ENCODE assay signal across 8 cellular contexts in the genomic region with DNA sequence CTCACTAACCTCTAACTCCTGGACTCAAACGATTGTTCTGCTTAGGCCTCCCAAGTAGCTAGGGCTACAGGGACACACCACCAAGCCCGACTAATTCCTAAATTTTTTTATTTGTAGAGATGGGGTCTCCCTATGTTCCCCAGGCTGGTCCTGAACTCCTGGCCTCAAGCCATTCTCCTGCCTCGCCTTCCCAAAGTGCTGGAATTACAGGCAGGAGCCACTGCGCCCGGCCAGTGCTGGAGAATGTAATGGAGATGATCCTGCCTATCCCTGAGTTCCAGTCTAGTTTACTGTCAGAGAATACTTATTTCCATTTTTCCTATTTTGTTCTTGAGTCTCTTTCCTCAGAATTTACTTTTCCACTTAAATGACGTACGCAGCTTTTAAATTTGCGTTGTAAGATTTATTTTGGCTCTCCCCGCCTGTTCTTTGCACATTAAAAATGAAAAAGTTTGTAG. TPM values are rescaled to one million over a fixed set of nuclear protein-coding genes. Genes with fewer than 3 reads are reported as not detected.
DNase-seq lines count a peak whose midpoint lies in the region; ATAC-seq and TF ChIP-seq lines count a peak whose summit lies in the region.

A gene (plus strand): TSS at position 408 of the 458 bp plus-strand sequence. CDS start 1,606 bp downstream, outside the sequence.

- no peak for TF ChIP-seq CTCF in progenitor cell of endocrine pancreas (IDR thresholded peaks at IDR 0.05; ENCODE audit: unreplicated experiment)
- TF ChIP-seq CTCF in GM10248 (IDR thresholded peaks at IDR 0.05; ENCODE audit: control extremely low read depth, extremely low read depth, low read depth, missing control alignments), result no peak

- H3K27me3 Mint-ChIP-seq in progenitor cell of endocrine pancreas, result no peaks in the 10 kb centered on the region

- peaks cover 10% of the 10 kb centered on the region for H3K36me3 Mint-ChIP-seq in progenitor cell of endocrine pancreas (ENCODE audit: insufficient read depth)

- ATAC-seq in esophagus mucosa, result no peak

- peaks cover 25% of the 10 kb centered on the region for H3K4me1 ChIP-seq in SJSA1 (replicated peaks)

- peaks cover 21% of the 10 kb centered on the region for H3K4me1 Mint-ChIP-seq in progenitor cell of endocrine pancreas (ENCODE audit: low read depth)

- POLR2A ChIA-PET in GM10248 (lab: Yijun Ruan, JAX), result no interaction called here

- no peaks in the 10 kb centered on the region for H3K9me3 Mint-ChIP-seq in progenitor cell of endocrine pancreas (ENCODE audit: low read depth)

- peak within 1 kb of the TSS; percentile 83 for H3K27ac ChIP-seq in SJSA1

- H3K36me3 ChIP-seq in SJSA1, result peaks cover 14% of the 10 kb centered on the region

- H3K27ac Mint-ChIP-seq in progenitor cell of endocrine pancreas, result peak within 1 kb of the TSS; percentile 94

- no peaks in the 10 kb centered on the region for H3K9me3 ChIP-seq in SJSA1 (replicated peaks)

- H3K4me3 ChIP-seq in GM08714 (ENCODE audit: low read length) (peak within 1 kb of the TSS; percentile 79), SJSA1 (peak within 1 kb of the TSS; percentile 50)

- H3K4me3 Mint-ChIP-seq in progenitor cell of endocrine pancreas (ENCODE audit: low read depth), result peak within 1 kb of the TSS; percentile 96

- CTCF ChIA-PET in GM10248 (lab: Yijun Ruan, JAX), result interaction anchor here (1.1 to 2.7 kb wide), 3 partner anchors 8 to 32 kb away, joined by 3 to 11 read pairs (median 4); a partner anchor contains a TSS

- H3K27me3 ChIP-seq in SJSA1 (replicated peaks), result no peaks in the 10 kb centered on the region

- no peak for DNase-seq in SJSA1 (ENCODE audit: low read depth in 1 of 2, low spot score in 2 of 2)
- DNase-seq in progenitor cell of endocrine pancreas (ENCODE audit: low spot score, unreplicated experiment), result no peak
- no peak for DNase-seq in GM10248 (ENCODE audit: extremely low spot score)
- no peak for DNase-seq in NCI-H146 treated with DMSO at 0.1 percent for 48 hours (lab: John Stamatoyannopoulos, UW; ENCODE audit: unreplicated experiment)
- no peak for DNase-seq in medulla oblongata (ENCODE audit: extremely low spot score)
- DNase-seq in cortex of kidney (lab: John Stamatoyannopoulos, UW), result no peak

RNA-seq across cellular contexts. Expression of the gene that starts here (rescaled TPM):
- 20.3 and 40.4 TPM in 2 replicates for total RNA-seq in SJSA1 (2014; rRNA removed; shearing (Covaris generic))
- total RNA-seq in esophagus mucosa, result 14.7 TPM
- total RNA-seq in progenitor cell of endocrine pancreas, result 52.7 and 58.3 TPM in 2 replicates
